Comparison of ENCODE assay signal across 19 cellular contexts in the genomic region with DNA sequence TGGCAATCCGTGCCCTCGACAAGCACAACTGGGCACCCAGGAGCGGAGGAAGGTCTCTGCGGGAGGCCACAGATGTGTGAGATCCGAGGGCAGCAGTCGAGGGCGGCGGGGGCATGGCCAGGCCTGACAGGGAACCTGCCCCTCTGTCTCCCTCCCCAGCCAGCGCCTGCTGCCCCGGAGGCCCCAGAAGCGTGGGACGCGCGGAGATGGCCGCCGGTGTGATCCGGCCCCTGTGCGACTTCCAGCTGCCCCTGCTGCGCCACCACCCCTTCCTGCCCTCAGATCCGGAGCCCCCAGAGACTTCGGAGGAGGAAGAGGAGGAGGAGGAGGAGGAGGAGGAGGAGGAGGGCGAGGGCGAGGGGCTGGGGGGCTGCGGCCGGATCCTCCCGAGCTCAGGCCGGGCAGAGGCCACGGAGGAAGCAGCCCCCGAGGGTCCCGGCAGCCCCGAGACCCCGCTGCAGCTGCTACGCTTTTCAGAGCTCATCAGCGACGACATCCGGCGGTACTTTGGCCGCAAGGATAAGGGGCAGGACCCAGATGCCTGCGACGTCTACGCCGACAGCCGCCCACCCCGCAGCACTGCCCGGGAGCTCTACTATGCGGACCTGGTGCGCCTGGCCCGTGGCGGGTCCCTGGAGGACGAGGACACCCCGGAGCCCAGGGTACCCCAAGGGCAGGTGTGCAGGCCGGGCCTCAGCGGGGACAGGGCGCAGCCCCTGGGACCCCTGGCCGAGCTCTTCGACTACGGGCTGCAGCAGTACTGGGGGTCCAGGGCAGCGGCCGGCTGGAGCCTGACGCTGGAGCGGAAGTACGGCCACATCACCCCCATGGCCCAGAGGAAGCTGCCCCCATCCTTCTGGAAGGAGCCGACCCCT. TPM values are rescaled to one million over a fixed set of nuclear protein-coding genes. Genes with fewer than 3 reads are reported as not detected.
DNase-seq lines count a peak whose midpoint lies in the region; ATAC-seq, FAIRE-seq and TF ChIP-seq lines count a peak whose summit lies in the region.
"Had no signal": no experiment of that assay in that cellular context is flagged by ENCODE, and none has a peak within 500 bp of the region (broad histone marks: within the 10 kb centered on the region; RNA-seq: fewer than 3 reads in every experiment).

No MANE protein-coding gene starts in this region.

- no peaks in the 10 kb centered on the region for H3K36me3 Mint-ChIP-seq in activated naive CD4-positive, alpha-beta T cell treated with anti-CD3 and anti-CD28 coated beads, Interleukin-2, amount 10 ng/mL, durations not matched to agents 7 days and 5 days
- H3K36me3 Mint-ChIP-seq in memory B cell: peaks cover 2% of the 10 kb centered on the region
- H3K36me3 Mint-ChIP-seq: type B pancreatic cell had no signal

- no peaks in the 10 kb centered on the region for H3K9me3 ChIP-seq in adrenal gland (replicated peaks in 1 of 3)
- H3K9me3 ChIP-seq: left lung had no signal

- H3K27me3 Mint-ChIP-seq in activated naive CD4-positive, alpha-beta T cell treated with anti-CD3 and anti-CD28 coated beads, Interleukin-2, amount 10 ng/mL, durations not matched to agents 7 days and 5 days: peaks cover 18% of the 10 kb centered on the region
- H3K27me3 Mint-ChIP-seq in memory B cell: peaks cover 1% of the 10 kb centered on the region
- peaks cover 8% of the 10 kb centered on the region for H3K27me3 Mint-ChIP-seq in stimulated activated naive CD8-positive, alpha-beta T cell treated with anti-CD3 and anti-CD28 coated beads, Interleukin-15, amount 100 ng/mL, for 72 hours
- H3K27me3 Mint-ChIP-seq: type B pancreatic cell had no signal

- H3K4me3 ChIP-seq in adrenal gland: no peak overlapping the region

- H3K27me3 ChIP-seq in adrenal gland: no peaks in the 10 kb centered on the region

- CTCF ChIA-PET in activated naive CD4-positive, alpha-beta T cell treated with anti-CD3 and anti-CD28 coated beads, Interleukin-2, amount 10 ng/mL, durations not matched to agents 7 days and 5 days (lab: Charles Lee): interaction anchor here (1.4 kb wide), 1 partner anchor 10 kb away, joined by 4 read pairs; no protein-coding TSS in a partner anchor

- H3K36me3 ChIP-seq in adrenal gland (replicated peaks in 1 of 2): no peaks in the 10 kb centered on the region
- H3K36me3 ChIP-seq: left lung had no signal

- H3K4me3 Mint-ChIP-seq in activated naive CD4-positive, alpha-beta T cell treated with anti-CD3 and anti-CD28 coated beads, Interleukin-2, amount 10 ng/mL, durations not matched to agents 7 days and 5 days: no peak overlapping the region
- H3K4me3 Mint-ChIP-seq in memory B cell: peak overlapping the region; percentile 39
- peak overlapping the region; percentile 72 to 81 for H3K4me3 Mint-ChIP-seq in stimulated activated naive CD8-positive, alpha-beta T cell treated with anti-CD3 and anti-CD28 coated beads, Interleukin-15, amount 100 ng/mL, for 72 hours
- H3K4me3 Mint-ChIP-seq: endodermal cell, neural crest cell, type B pancreatic cell had no signal

- WGBS in adrenal gland, 4 donors: 71 to 88% (median 79%) methylated on average over 6 to 63 of the region's 63 CpGs

- peak; percentile 30 for DNase-seq in activated naive CD4-positive, alpha-beta T cell treated with anti-CD3 and anti-CD28 coated beads, Interleukin-2, amount 10 ng/mL, durations not matched to agents 7 days and 5 days
- no peak for DNase-seq in activated naive CD4-positive, alpha-beta T cell treated with Interleukin-2 at 50 U/mL for 16 hours
- DNase-seq in memory B cell (ENCODE audit: low spot score in 2 of 2): no peak
- peak in 1 of 2 donors; percentile 34 for DNase-seq in stimulated activated naive CD8-positive, alpha-beta T cell treated with anti-CD3 and anti-CD28 coated beads, Interleukin-15, amount 100 ng/mL, for 72 hours
- DNase-seq in HTR-8/SVneo (ENCODE audit: insufficient read length, low spot score): no peak
- no peak for DNase-seq in adrenal gland
- no peak for DNase-seq in COR-L47 (lab: John Stamatoyannopoulos, UW)
- DNase-seq: caudate nucleus; endodermal cell; left lung; NCI-H1092 treated with DMSO at 0.1 percent for 48 hours; NCI-H2171; stimulated activated CD4-positive, alpha-beta T cell treated with anti-CD3 and anti-CD28 coated beads, Interleukin-2, amount 100 ng/mL, for 48 hours; stimulated activated CD8-positive, alpha-beta memory T cell treated with anti-CD3 and anti-CD28 coated beads, Interleukin-4, amount 100 ng/mL, for 48 hours had no signal

- no peak for FAIRE-seq in HTR-8/SVneo (lab: Jason Lieb, UNC)
- FAIRE-seq: RCC 7860 had no signal

- TF ChIP-seq POLR2A in adrenal gland (IDR thresholded peaks at IDR 0.05): no peak

- no peaks in the 10 kb centered on the region for H3K4me1 ChIP-seq in adrenal gland (replicated peaks in 1 of 2)
- H3K4me1 ChIP-seq: left lung had no signal

- no peak overlapping the region for H3K27ac Mint-ChIP-seq in activated naive CD4-positive, alpha-beta T cell treated with anti-CD3 and anti-CD28 coated beads, Interleukin-2, amount 10 ng/mL, durations not matched to agents 7 days and 5 days
- peak overlapping the region; percentile 22 for H3K27ac Mint-ChIP-seq in memory B cell
- H3K27ac Mint-ChIP-seq in stimulated activated naive CD8-positive, alpha-beta T cell treated with anti-CD3 and anti-CD28 coated beads, Interleukin-15, amount 100 ng/mL, for 72 hours: peak overlapping the region; percentile 92 to 94
- H3K27ac Mint-ChIP-seq: endodermal cell, type B pancreatic cell had no signal

- no peak for ATAC-seq in memory B cell (ENCODE audit: low read depth)
- ATAC-seq in stimulated activated naive CD8-positive, alpha-beta T cell treated with anti-CD3 and anti-CD28 coated beads, Interleukin-15, amount 100 ng/mL, for 72 hours: peak; percentile 34
- ATAC-seq: left lung, right cardiac atrium had no signal

- H3K4me1 Mint-ChIP-seq in activated naive CD4-positive, alpha-beta T cell treated with anti-CD3 and anti-CD28 coated beads, Interleukin-2, amount 10 ng/mL, durations not matched to agents 7 days and 5 days: no peaks in the 10 kb centered on the region
- H3K4me1 Mint-ChIP-seq in memory B cell: peaks cover 6% of the 10 kb centered on the region
- peaks cover 22% of the 10 kb centered on the region for H3K4me1 Mint-ChIP-seq in stimulated activated naive CD8-positive, alpha-beta T cell treated with anti-CD3 and anti-CD28 coated beads, Interleukin-15, amount 100 ng/mL, for 72 hours
- H3K4me1 Mint-ChIP-seq: endodermal cell, neural crest cell had no signal

- intact Hi-C loops in adrenal gland (cut with DNase I): no loop called here

- H3K27ac ChIP-seq in VCaP (peak overlapping the region; percentile 91; the same call in 1 of the 2 replicates), adrenal gland (no peak overlapping the region)
- H3K27ac ChIP-seq: left lung had no signal

- H3K9me3 Mint-ChIP-seq in activated naive CD4-positive, alpha-beta T cell treated with anti-CD3 and anti-CD28 coated beads, Interleukin-2, amount 10 ng/mL, durations not matched to agents 7 days and 5 days: no peaks in the 10 kb centered on the region
- no peaks in the 10 kb centered on the region for H3K9me3 Mint-ChIP-seq in memory B cell
- H3K9me3 Mint-ChIP-seq in stimulated activated naive CD8-positive, alpha-beta T cell treated with anti-CD3 and anti-CD28 coated beads, Interleukin-15, amount 100 ng/mL, for 72 hours: no peaks in the 10 kb centered on the region
- H3K9me3 Mint-ChIP-seq: endodermal cell, neural crest cell, type B pancreatic cell had no signal

- TF ChIP-seq CTCF in VCaP (conservative IDR thresholded peaks at IDR 0.05) (no peak), adrenal gland (IDR thresholded peaks at IDR 0.05) (no peak)

RNA-seq across cellular contexts. Expression of gene PERCC1, which starts 1.7 kb away (rescaled TPM):
- total RNA-seq in adrenal gland: under 1 TPM in 1 of 8 donors, not detected in 7; 0.69 TPM
- not detected for polyA plus RNA-seq in adrenal gland
- total RNA-seq: neural crest cell had no signal

RNA-seq across cellular contexts. Expression of gene CCDC154, which starts 11.7 kb away (rescaled TPM):
- total RNA-seq in adrenal gland: 1 to 10 TPM in 4 of 8 donors, under 1 TPM in 4; 0.28 to 3.1 (median 0.83) TPM
- polyA plus RNA-seq in adrenal gland: 10 to 100 TPM in 2 of 3 donors, not detected in 1; 10.7 to 39.7 TPM

RNA-seq across cellular contexts. Expression of gene UQCC4, which starts 12.1 kb away (rescaled TPM):
- total RNA-seq in adrenal gland: 10 to 100 TPM; 16.9 to 48.2 (median 21.6) TPM
- 10 to 100 TPM; 13.2 to 21.0 (median 15.7) TPM for polyA plus RNA-seq in adrenal gland

RNA-seq across cellular contexts. Expression of gene UNKL, which starts 18.1 kb away (rescaled TPM):
- 100 to 1,000 TPM in 1 of 8 donors, 10 to 100 TPM in 7; 11.5 to 174 (median 39.0) TPM for total RNA-seq in adrenal gland
- 10 to 100 TPM; 10.1 to 27.9 (median 11.8) TPM for polyA plus RNA-seq in adrenal gland

RNA-seq across cellular contexts. Expression of gene CLCN7, which starts 42.2 kb away (rescaled TPM):
- total RNA-seq in adrenal gland: 100 to 1,000 TPM in 5 of 8 donors, 10 to 100 TPM in 3; 83.8 to 243 (median 142) TPM
- 100 to 1,000 TPM in 2 of 3 donors, 10 to 100 TPM in 1; 25.3 to 369 (median 133) TPM for polyA plus RNA-seq in adrenal gland
